ENCODE assay signal across 9 cellular contexts in genomic region chr2:100610381-100610831, GRCh38. TPM values are rescaled to one million over a fixed set of nuclear protein-coding genes. Genes with fewer than 3 reads are reported as not detected.
DNase-seq lines count a peak whose midpoint lies in the region; ATAC-seq and TF ChIP-seq lines count a peak whose summit lies in the region.
"Had no signal": no experiment of that assay in that cellular context is flagged by ENCODE, and none has a peak within 500 bp of the region (broad histone marks: within the 10 kb centered on the region; RNA-seq: fewer than 3 reads in every experiment).

No MANE protein-coding gene starts in this region.

- no peaks in the 10 kb centered on the region for H3K36me3 Mint-ChIP-seq in central memory CD8-positive, alpha-beta T cell (ENCODE audit: insufficient read depth)
- H3K36me3 Mint-ChIP-seq: natural killer cell treated with Interleukin-12 subunit alpha and Interleukin-12 subunit beta and Interleukin-15 and Interleukin-18, amount 100 ng/mL, for 72 hours had no signal

- H3K27ac Mint-ChIP-seq in central memory CD8-positive, alpha-beta T cell (ENCODE audit: low read depth) = no peak overlapping the region
- H3K27ac Mint-ChIP-seq: natural killer cell treated with Interleukin-12 subunit alpha and Interleukin-12 subunit beta and Interleukin-15 and Interleukin-18, amount 100 ng/mL, for 72 hours had no signal

- TF ChIP-seq POLR2A in right lobe of liver (IDR thresholded peaks at IDR 0.05) = no peak

- no peaks in the 10 kb centered on the region for H3K9me3 Mint-ChIP-seq in central memory CD8-positive, alpha-beta T cell
- H3K9me3 Mint-ChIP-seq: natural killer cell treated with Interleukin-12 subunit alpha and Interleukin-12 subunit beta and Interleukin-15 and Interleukin-18, amount 100 ng/mL, for 72 hours had no signal

- H3K9me3 ChIP-seq in right lobe of liver = no peaks in the 10 kb centered on the region

- no peaks in the 10 kb centered on the region for H3K27me3 ChIP-seq in right lobe of liver

- TF ChIP-seq CTCF in right lobe of liver (IDR thresholded peaks at IDR 0.05) = peak; percentile 48 to 57 (median 56)

- no peaks in the 10 kb centered on the region for H3K4me1 ChIP-seq in right lobe of liver

- peaks cover 6% of the 10 kb centered on the region for H3K27me3 Mint-ChIP-seq in central memory CD8-positive, alpha-beta T cell
- H3K27me3 Mint-ChIP-seq: natural killer cell treated with Interleukin-12 subunit alpha and Interleukin-12 subunit beta and Interleukin-15 and Interleukin-18, amount 100 ng/mL, for 72 hours had no signal

- 30% methylated on average over 5 of the region's 13 CpGs for WGBS in right lobe of liver (ENCODE audit: insufficient coverage, low coverage, low lambda C conversion rate, missing lambda C conversion rate)

- intact Hi-C loops in right lobe of liver (cut with DNase I) = loop anchor here in 1 of 2 donors (10.0 kb wide), 1 partner anchor 374 kb away; no protein-coding TSS in a partner anchor

- H3K4me3 ChIP-seq in right lobe of liver = no peak overlapping the region

- H3K36me3 ChIP-seq in right lobe of liver = no peaks in the 10 kb centered on the region

- H3K4me1 Mint-ChIP-seq in central memory CD8-positive, alpha-beta T cell = peaks cover 7% of the 10 kb centered on the region

- no peak overlapping the region for H3K27ac ChIP-seq in right lobe of liver

- no peak overlapping the region for H3K4me3 Mint-ChIP-seq in central memory CD8-positive, alpha-beta T cell
- H3K4me3 Mint-ChIP-seq: natural killer cell treated with Interleukin-12 subunit alpha and Interleukin-12 subunit beta and Interleukin-15 and Interleukin-18, amount 100 ng/mL, for 72 hours had no signal

- ATAC-seq in central memory CD8-positive, alpha-beta T cell (replicated peaks; ENCODE audit: extremely low read depth, poor library complexity, severe bottlenecking) = peak; percentile 64
- ATAC-seq in right lobe of liver = peak; percentile 79 to 89 (median 80)

- peak; percentile 57 for DNase-seq in SIG-M5 treated with dmso at 0.1 percent for 504 hours (lab: John Stamatoyannopoulos, UW; ENCODE audit: unreplicated experiment)
- no peak for DNase-seq in SIG-M5 (lab: John Stamatoyannopoulos, UW)
- peak; percentile 17 for DNase-seq in NCI-H2171 (lab: John Stamatoyannopoulos, UW)
- peak; percentile 58 to 61 for DNase-seq in activated CD4-positive, alpha-beta T cell treated with anti-CD3 and anti-CD28 coated beads for 24 hours (ENCODE audit: low read depth in 2 of 2)
- peak; percentile 62 to 65 for DNase-seq in central memory CD8-positive, alpha-beta T cell (ENCODE audit: low spot score in 2 of 2)
- DNase-seq in right lobe of liver = peak; percentile 62 to 70 (median 68)
- peak; percentile 47 to 65 (median 60) for DNase-seq in stimulated activated CD4-positive, alpha-beta T cell treated with anti-CD3 and anti-CD28 coated beads, TNF-alpha, amount 100 ng/mL, for 48 hours (ENCODE audit: low read depth in 3 of 3)
- DNase-seq in OCI-M2 (lab: John Stamatoyannopoulos, UW; ENCODE audit: unreplicated experiment) = no peak

RNA-seq across cellular contexts. Expression of gene PDCL3, which starts 47.6 kb away (rescaled TPM):
- 1 to 10 TPM; 5.2 to 8.4 (median 7.0) TPM for total RNA-seq in right lobe of liver

Comparison
In these comparisons a context has a peak if more than half of its experiments do, and no peak if none do; other contexts are left out.
1. DNase-seq: peak in SIG-M5 treated with dmso at 0.1 percent for 504 hours (single experiment), NCI-H2171 (single experiment), activated CD4-positive, alpha-beta T cell treated with anti-CD3 and anti-CD28 coated beads for 24 hours (2 of 2), central memory CD8-positive, alpha-beta T cell (2 of 2), right lobe of liver (3 of 3) and stimulated activated CD4-positive, alpha-beta T cell treated with anti-CD3 and anti-CD28 coated beads, TNF-alpha, amount 100 ng/mL, for 48 hours (3 of 3); none in SIG-M5 (single experiment) and OCI-M2 (single experiment).